In the genomic region with DNA sequence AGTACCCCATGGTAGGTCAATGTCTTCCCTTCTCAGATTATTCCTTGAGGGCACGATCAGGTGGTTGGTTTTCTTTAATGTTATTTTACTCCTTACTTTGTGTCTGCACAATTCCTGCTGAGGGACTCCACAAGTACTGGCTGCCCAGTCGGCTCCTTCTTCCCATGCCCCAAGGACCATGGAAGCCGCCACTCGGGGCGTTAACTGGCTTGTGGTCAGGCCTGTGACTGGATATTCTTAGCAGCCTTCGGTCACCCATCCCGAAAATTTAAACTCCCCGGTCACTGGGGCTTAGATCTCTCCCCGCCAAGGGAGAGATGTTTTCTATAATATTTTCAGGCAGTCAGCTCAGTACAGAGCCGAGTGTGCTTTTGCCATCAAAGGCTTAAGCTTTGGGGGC, we compare ENCODE assay signal across 11 cellular contexts.
"Had no signal": no experiment of that assay in that cellular context is flagged by ENCODE, and none has a peak within 500 bp of the region (broad histone marks: within the 10 kb centered on the region; RNA-seq: fewer than 3 reads in every experiment).

No MANE protein-coding gene starts in this region.

- ATAC-seq: HCT116, K562 had no signal

- H3K4me1 ChIP-seq: HAP-1 had no signal

- DNase-seq: GM23248, GOT3, H7, HFFc6, IMR-90, Karpas-422, KG1 had no signal

- H3K9ac ChIP-seq: GM23248 had no signal

- FAIRE-seq: HTR-8/SVneo, K562 had no signal

- H3K27ac ChIP-seq: GM23248 had no signal

- H3K4me3 ChIP-seq: GM23248, HAP-1, K562 had no signal

- H3K9me3 ChIP-seq: HAP-1 had no signal
